ENCODE assay signal across 31 cellular contexts in the genomic region with DNA sequence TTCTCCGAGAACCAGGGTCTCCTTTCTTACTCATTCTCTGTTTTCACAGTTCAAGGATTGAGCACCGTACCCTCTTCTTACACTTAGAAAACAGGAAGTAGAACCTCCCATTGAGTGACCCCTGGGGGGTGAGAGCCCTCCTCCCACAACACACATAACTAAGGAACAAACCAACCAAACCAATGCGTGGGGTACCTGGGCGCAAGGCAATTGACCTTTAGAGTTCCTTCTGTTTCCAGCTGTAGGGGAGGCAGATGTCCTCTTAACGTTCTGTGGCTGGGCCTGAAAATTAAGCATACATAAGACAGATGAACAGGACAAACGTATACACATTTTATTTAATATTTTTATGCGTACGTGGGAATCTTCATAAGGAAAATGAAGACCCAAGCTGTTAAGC. TPM values are rescaled to one million over a fixed set of nuclear protein-coding genes. Genes with fewer than 3 reads are reported as not detected.
DNase-seq lines count a peak whose midpoint lies in the region; ATAC-seq, FAIRE-seq and TF ChIP-seq lines count a peak whose summit lies in the region.
"Had no signal": no experiment of that assay in that cellular context is flagged by ENCODE, and none has a peak within 500 bp of the region (broad histone marks: within the 10 kb centered on the region; RNA-seq: fewer than 3 reads in every experiment).

No MANE protein-coding gene starts in this region.

- FAIRE-seq in A549 (lab: Jason Lieb, UNC) = no peak
- FAIRE-seq: endometrium, GM12878 had no signal

- H3K9me3 ChIP-seq in A549 = no peaks in the 10 kb centered on the region
- no peaks in the 10 kb centered on the region for H3K9me3 ChIP-seq in ascending aorta
- no peaks in the 10 kb centered on the region for H3K9me3 ChIP-seq in smooth muscle cell (replicated peaks; ENCODE audit: low read depth)
- H3K9me3 ChIP-seq: body of pancreas, gastroesophageal sphincter had no signal

- no peaks in the 10 kb centered on the region for H3K79me2 ChIP-seq in ACC112 (ENCODE audit: control insufficient read depth, insufficient read depth, low read length, unreplicated experiment)
- no peaks in the 10 kb centered on the region for H3K79me2 ChIP-seq in smooth muscle cell (ENCODE audit: low read depth)

- peak overlapping the region; percentile 90 to 94 for H3K27ac ChIP-seq in A549
- H3K27ac ChIP-seq in ACC112 (ENCODE audit: low read depth, low read length) = peak overlapping the region; percentile 96
- H3K27ac ChIP-seq in ascending aorta = peak overlapping the region; percentile 72 to 88
- no peak overlapping the region for H3K27ac ChIP-seq in smooth muscle cell (ENCODE audit: low read depth)
- H3K27ac ChIP-seq: body of pancreas, gastroesophageal sphincter, GM23248 had no signal

- H3K4me2 ChIP-seq in A549 (no peak overlapping the region; the same call in 2 of the 3 replicates), smooth muscle cell (no peak overlapping the region)

- H3K4me3 ChIP-seq in A549 (no peak overlapping the region), ACC112 (ENCODE audit: low read depth, low read length) (no peak overlapping the region), ascending aorta (no peak overlapping the region), smooth muscle cell (no peak overlapping the region)
- H3K4me3 ChIP-seq: body of pancreas, gastroesophageal sphincter, GM12878, GM23248 had no signal

- CTCF ChIA-PET in A549 (lab: Yijun Ruan, JAX) = interaction anchor here (1.0 to 32.2 kb wide), 4 partner anchors 14 to 288 kb away, joined by 3 to 976 read pairs (median 122); partner anchors contain the start of gene TIMP4

- intact Hi-C loops in ascending aorta (cut with DNase I) = no loop called here

- H3K36me3 ChIP-seq in ACC112 (ENCODE audit: insufficient read depth, low read length) = no peaks in the 10 kb centered on the region
- H3K36me3 ChIP-seq in ascending aorta = no peaks in the 10 kb centered on the region
- H3K36me3 ChIP-seq in smooth muscle cell (ENCODE audit: low read depth) = no peaks in the 10 kb centered on the region
- H3K36me3 ChIP-seq: gastroesophageal sphincter had no signal

- peaks cover 66% of the 10 kb centered on the region for H3K4me1 ChIP-seq in A549
- peaks cover 55% of the 10 kb centered on the region for H3K4me1 ChIP-seq in ACC112 (ENCODE audit: control insufficient read depth, insufficient read depth, low read length, unreplicated experiment)
- peaks cover 16 to 42% of the 10 kb centered on the region in 2 donors for H3K4me1 ChIP-seq in ascending aorta
- peaks cover 25% of the 10 kb centered on the region for H3K4me1 ChIP-seq in smooth muscle cell (ENCODE audit: low read depth)
- H3K4me1 ChIP-seq: body of pancreas had no signal

- H3F3A ChIP-seq in smooth muscle cell (ENCODE audit: low read depth) = peaks cover 20% of the 10 kb centered on the region

- TF ChIP-seq RAD21 in A549 (conservative IDR thresholded peaks at IDR 0.05 in 1 of 2, IDR thresholded peaks at IDR 0.05 in 1 of 2) = no peak

- TF ChIP-seq POLR2A in A549 (IDR thresholded peaks at IDR 0.05; ENCODE audit: low read length) = no peak

- DNase-seq in A549 (ENCODE audit: low read depth in 1 of 2, low spot score in 1 of 2) = no peak
- DNase-seq in MV-4-11 (lab: John Stamatoyannopoulos, UW) = peak; percentile 46
- no peak for DNase-seq in ascending aorta (ENCODE audit: low spot score in 2 of 2)
- no peak for DNase-seq in activated gamma-delta T cell treated with Interleukin-2 at 50 U/mL for 16 hours
- no peak for DNase-seq in iPS-NIHi7 (ENCODE audit: extremely low spot score)
- no peak for DNase-seq in smooth muscle cell (lab: John Stamatoyannopoulos, UW; ENCODE audit: unreplicated experiment)
- DNase-seq: activated CD4-positive, alpha-beta T cell treated with anti-CD3 and anti-CD28 coated beads, Interleukin-2, amount 50 U/mL, for 48 hours; activated CD4-positive, CD25-positive, alpha-beta regulatory T cell; activated CD8-positive, alpha-beta memory T cell treated with anti-CD3 and anti-CD28 coated beads, Interleukin-2, amount 50 U/mL, for 48 hours; body of pancreas; CD8-positive, alpha-beta T cell; GM23248; hippocampal formation; immature natural killer cell; left colon; mesendoderm; NCI-H1417 treated with DMSO at 0.1 percent for 48 hours; NCI-H2081 treated with DMSO at 0.1 percent for 48 hours; NCI-H345; NCI-H748 treated with DMSO at 0.1 percent for 48 hours; posterior cingulate gyrus; Right ventricle myocardium superior; stimulated activated CD4-positive, alpha-beta T cell treated with anti-CD3 and anti-CD28 coated beads, Interleukin-4, amount 100 ng/mL, for 24 hours; stimulated activated naive CD4-positive, alpha-beta T cell had no signal

- no peak for TF ChIP-seq EP300 in A549 (IDR thresholded peaks at IDR 0.05)

- H3K27me3 ChIP-seq in ACC112 (ENCODE audit: insufficient read depth, low read length) (no peaks in the 10 kb centered on the region), ascending aorta (no peaks in the 10 kb centered on the region), smooth muscle cell (ENCODE audit: low read depth) (no peaks in the 10 kb centered on the region)
- H3K27me3 ChIP-seq: body of pancreas, gastroesophageal sphincter had no signal

- POLR2A ChIA-PET in A549 (lab: Yijun Ruan, JAX) = interaction anchor here (1.0 to 1.3 kb wide), 3 partner anchors 34 to 292 kb away, joined by 3 to 4 read pairs (median 3); partner anchors contain the start of genes PPARG, TIMP4 and TSEN2

- H2AFZ ChIP-seq in ACC112 (ENCODE audit: low read length, unreplicated experiment) (no peak overlapping the region), smooth muscle cell (ENCODE audit: low read depth) (no peak overlapping the region)
- H2AFZ ChIP-seq: GM23248 had no signal

- H3K9ac ChIP-seq in smooth muscle cell (ENCODE audit: low read depth) = no peak overlapping the region
- H3K9ac ChIP-seq: GM23248 had no signal

- 95% methylated on average over 8 of the region's 8 CpGs for WGBS in A549 (ENCODE audit: missing lambda C conversion rate)
- 95% methylated on average over 8 of the region's 8 CpGs for WGBS in smooth muscle cell (ENCODE audit: low lambda C conversion rate)

- no peaks in the 10 kb centered on the region for H4K20me1 ChIP-seq in smooth muscle cell (ENCODE audit: low read depth)

- ATAC-seq in A549 (no peak), GM21447 (IDR thresholded peaks at IDR 0.05; ENCODE audit: unreplicated experiment) (no peak)
- ATAC-seq: body of pancreas; CD8-positive, alpha-beta T cell; gastroesophageal sphincter; GM12878; left colon; sciatic nerve had no signal

- no peak for TF ChIP-seq CTCF in A549 (IDR thresholded peaks at IDR 0.05)
- no peak for TF ChIP-seq CTCF in ascending aorta (IDR thresholded peaks at IDR 0.05)
- TF ChIP-seq CTCF in smooth muscle cell (IDR thresholded peaks at IDR 0.05; ENCODE audit: borderline replicate concordance, insufficient read depth, poor library complexity, severe bottlenecking) = no peak

TF ChIP-seq in A549, 52 proteins besides CTCF, POLR2A, EP300 and RAD21:
- no peak for TF ChIP-seq ZFP36 (IDR thresholded peaks at IDR 0.05; ENCODE audit: borderline replicate concordance, partially characterized antibody)
- TF ChIP-seq GATA3 (IDR thresholded peaks at IDR 0.05; ENCODE audit: borderline replicate concordance) = no peak
- no peak for TF ChIP-seq E2F6 (IDR thresholded peaks at IDR 0.05; ENCODE audit: borderline replicate concordance, low read depth)
- TF ChIP-seq PBX3 (IDR thresholded peaks at IDR 0.05) = no peak
- no peak for TF ChIP-seq POLR2AphosphoS2 (conservative IDR thresholded peaks at IDR 0.05; ENCODE audit: low read length)
- no peak for TF ChIP-seq FOSL2 (IDR thresholded peaks at IDR 0.05)
- no peak for TF ChIP-seq FOSL2 (CRISPR knock-in tag; IDR thresholded peaks at IDR 0.05)
- no peak for TF ChIP-seq ZSCAN20 (CRISPR knock-in tag; IDR thresholded peaks at IDR 0.05)
- no peak for TF ChIP-seq MAZ (IDR thresholded peaks at IDR 0.05; ENCODE audit: borderline replicate concordance, low read depth, low read length)
- no peak for TF ChIP-seq FOXS1 (CRISPR knock-in tag; IDR thresholded peaks at IDR 0.05)
- TF ChIP-seq JUN (IDR thresholded peaks at IDR 0.05) = no peak
- TF ChIP-seq HOXB13 (CRISPR knock-in tag; IDR thresholded peaks at IDR 0.05; ENCODE audit: low read depth) = no peak
- TF ChIP-seq NPAS2 (CRISPR knock-in tag; IDR thresholded peaks at IDR 0.05; ENCODE audit: borderline replicate concordance) = no peak
- no peak for TF ChIP-seq RFX5 (IDR thresholded peaks at IDR 0.05)
- TF ChIP-seq TFCP2L1 (CRISPR knock-in tag; IDR thresholded peaks at IDR 0.05) = no peak
- no peak for TF ChIP-seq SMC3 (IDR thresholded peaks at IDR 0.05)
- no peak for TF ChIP-seq HEYL (CRISPR knock-in tag; IDR thresholded peaks at IDR 0.05)
- TF ChIP-seq TP53 (CRISPR knock-in tag; IDR thresholded peaks at IDR 0.05) = no peak
- TF ChIP-seq ESRRA (IDR thresholded peaks at IDR 0.05; ENCODE audit: borderline replicate concordance, low read length) = no peak
- no peak for TF ChIP-seq HOXA7 (CRISPR knock-in tag; IDR thresholded peaks at IDR 0.05)
- TF ChIP-seq MYC (IDR thresholded peaks at IDR 0.05; ENCODE audit: borderline replicate concordance, low read length) = no peak

RNA-seq across cellular contexts. Expression of gene TIMP4, which starts 33.5 kb away (rescaled TPM):
- polyA plus RNA-seq in A549 (2011; rRNA removed) = 16.0 and 21.2 TPM in 2 replicates
- polyA plus RNA-seq in A549 (2012; cell fraction: cytosol; rRNA removed) = 6.5 and 8.5 TPM in 2 replicates
- polyA plus RNA-seq in A549 (2012; cell fraction: nucleus; rRNA removed) = 4.6 and 6.0 TPM in 2 replicates
- 13.1 to 18.5 TPM (median 15.7 TPM) in 3 replicates for polyA plus RNA-seq in A549 (2017; fragmentation: RNase III; extraction: RNeasy Plus Mini Kit Qiagen cat#74134 plus additional on column Dnase treatment)
- 27.4 and 28.2 TPM in 2 replicates for polyA minus RNA-seq in A549 (2011; rRNA and poly(A)+ RNA removed)
- 78.9 TPM for total RNA-seq in ascending aorta
- total RNA-seq in smooth muscle cell = 0.27 and 0.81 TPM in 2 replicates
- polyA plus RNA-seq in smooth muscle cell = 1.2 and 1.5 TPM in 2 replicates
- total RNA-seq: CD8-positive, alpha-beta T cell; GM12878 had no signal
- polyA plus RNA-seq: GM23248, IgD-negative memory B cell, immature natural killer cell had no signal

Comparison
In these comparisons a context has a peak if more than half of its experiments do, and no peak if none do; other contexts are left out.
1. RNA of gene TIMP4, which starts 33.5 kb away (total RNA-seq): 78.9 TPM in ascending aorta (single experiment); 0.27 to 0.81 TPM in smooth muscle cell; every median in the first group is over 10 times any median in the second.